Comparison of ENCODE assay signal across 30 cellular contexts in the genomic region with DNA sequence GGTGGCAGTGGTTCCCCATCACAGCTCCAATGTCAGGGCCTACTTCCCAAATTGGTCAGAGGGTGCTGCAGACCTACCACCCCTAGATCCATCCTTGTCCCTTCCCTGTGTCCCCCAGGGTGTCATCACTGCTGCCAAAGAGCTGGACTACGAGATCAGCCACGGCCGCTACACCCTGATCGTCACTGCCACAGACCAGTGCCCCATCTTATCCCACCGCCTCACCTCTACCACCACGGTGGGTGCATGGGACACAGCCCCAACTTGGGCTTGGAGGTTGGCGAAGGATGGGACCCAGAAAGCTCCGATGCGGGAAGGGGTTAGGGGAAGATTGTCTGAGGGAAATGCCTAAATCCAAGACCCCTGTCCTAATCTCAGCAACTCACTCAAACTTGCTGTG. TPM values are rescaled to one million over a fixed set of nuclear protein-coding genes. Genes with fewer than 3 reads are reported as not detected.
"Had no signal": no experiment of that assay in that cellular context is flagged by ENCODE, and none has a peak within 500 bp of the region (broad histone marks: within the 10 kb centered on the region; RNA-seq: fewer than 3 reads in every experiment).

No MANE protein-coding gene starts in this region.

- DNase-seq: dermis blood vessel endothelial cell; effector memory CD4-positive, alpha-beta T cell; esophagus squamous epithelium; foreskin melanocyte; glutamatergic neuron; heart right ventricle; hippocampal formation; kidney glomerular epithelial cell; mesenchymal stem cell; naive thymus-derived CD4-positive, alpha-beta T cell; occipital lobe; psoas muscle; right lobe of liver; stimulated activated CD4-positive, alpha-beta T cell treated with anti-CD3 and anti-CD28 coated beads, Interleukin-2, amount 100 ng/mL, for 24 hours; stimulated activated CD4-positive, alpha-beta T cell treated with anti-CD3 and anti-CD28 coated beads, Interleukin-4, amount 100 ng/mL, for 24 hours; stimulated activated naive CD4-positive, alpha-beta T cell treated with Interleukin-2 at 50 U/mL for 16 hours; stomach; thyroid gland; trophoblast cell had no signal

- H3K4me2 ChIP-seq: neural progenitor cell, smooth muscle cell had no signal

- H2AFZ ChIP-seq: neural progenitor cell had no signal

- ATAC-seq: heart right ventricle; naive thymus-derived CD4-positive, alpha-beta T cell; psoas muscle; right lobe of liver; stimulated activated effector memory CD8-positive, alpha-beta T cell treated with anti-CD3 and anti-CD28 coated beads, Interleukin-12 subunit alpha, Interleukin-12 subunit beta, amount 100 ng/mL, for 72 hours had no signal

- FAIRE-seq: endothelial cell of umbilical vein, islet of Langerhans had no signal

- H3K9ac ChIP-seq: neural progenitor cell had no signal

- H3K36me3 ChIP-seq: esophagus squamous epithelium, heart right ventricle, neural progenitor cell, ovary, right lobe of liver, stomach, thyroid gland, vagina had no signal

- H3K4me1 ChIP-seq: neural progenitor cell had no signal

- H3K27ac ChIP-seq: coronary artery, esophagus squamous epithelium, heart right ventricle, neural progenitor cell, ovary, psoas muscle, right lobe of liver, stomach, thyroid gland, vagina had no signal

- H3K9me3 ChIP-seq: esophagus squamous epithelium, heart right ventricle, ovary, psoas muscle, right lobe of liver, stomach, thyroid gland, vagina had no signal

- H3K27me3 ChIP-seq: esophagus squamous epithelium, heart right ventricle, ovary, right lobe of liver, stomach, thyroid gland, vagina had no signal

- H3K4me3 ChIP-seq: coronary artery, esophagus squamous epithelium, heart right ventricle, neural progenitor cell, ovary, psoas muscle, right lobe of liver, smooth muscle cell, stomach, thyroid gland, vagina had no signal

RNA-seq across cellular contexts. Expression of a gene that starts 58.5 kb away (rescaled TPM):
- total RNA-seq: endothelial cell of umbilical vein, epithelial cell of proximal tubule, lung microvascular endothelial cell, psoas muscle, renal cortical epithelial cell, stomach, thyroid gland had no signal
- polyA plus RNA-seq: endothelial cell of umbilical vein; naive thymus-derived CD4-positive, alpha-beta T cell; smooth muscle cell had no signal
